8 cellular contexts compared by ENCODE assay signal in the genomic region with DNA sequence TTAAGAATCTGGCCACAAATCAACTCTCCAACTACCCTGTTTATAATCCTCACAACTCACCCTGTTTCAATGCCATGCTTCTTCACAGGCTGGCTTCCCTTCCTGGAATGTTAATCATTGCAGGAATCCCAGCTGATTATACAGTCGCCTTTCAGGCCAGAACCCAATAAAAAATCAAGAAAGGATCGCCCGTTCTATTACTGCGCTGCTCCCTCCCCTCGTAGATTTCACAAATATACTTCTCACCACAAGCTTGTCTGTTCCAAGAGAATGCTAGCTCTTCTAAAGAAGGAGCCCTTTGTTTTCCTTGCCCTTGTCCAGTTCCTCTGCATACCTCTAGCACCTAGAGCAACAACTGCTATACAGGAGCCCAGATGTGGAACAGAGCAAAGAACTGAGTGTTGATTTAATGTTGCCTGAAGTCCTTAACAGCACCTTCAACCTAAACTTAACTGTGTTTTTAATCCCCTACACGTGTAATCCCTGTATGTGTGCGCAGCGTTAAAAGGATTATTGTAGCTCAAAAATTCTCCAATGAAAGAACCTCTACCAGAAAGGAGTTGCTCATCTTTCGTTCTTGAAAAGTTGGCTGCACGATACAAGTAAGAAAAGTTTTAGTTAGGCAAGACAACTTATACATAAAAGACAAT. TPM values are rescaled to one million over a fixed set of nuclear protein-coding genes. Genes with fewer than 3 reads are reported as not detected.
A peak's percentile ranks its signal among the peaks of the same experiment; 100 is the strongest.
DNase-seq lines count a peak whose midpoint lies in the region; ATAC-seq and TF ChIP-seq lines count a peak whose summit lies in the region.

No MANE protein-coding gene starts in this region.

- no peak for TF ChIP-seq EP300 in transverse colon (IDR thresholded peaks at IDR 0.05; ENCODE audit: low read depth)

- no peaks in the 10 kb centered on the region for H3K9me3 ChIP-seq in transverse colon

- peaks cover 10 to 21% (median 19%) of the 10 kb centered on the region in 3 donors for H3K4me1 Mint-ChIP-seq in T-cell

- TF ChIP-seq POLR2A in transverse colon (IDR thresholded peaks at IDR 0.05) = no peak

- H3K4me3 ChIP-seq in kidney epithelial cell (ENCODE audit: low read depth, low read length) (peak overlapping the region; percentile 61), transverse colon (peak overlapping the region; percentile 66 to 91 (median 70))

- TF ChIP-seq CTCF in kidney epithelial cell (IDR thresholded peaks at IDR 0.05; ENCODE audit: insufficient read depth, low read length, poor library complexity, severe bottlenecking) = no peak
- TF ChIP-seq CTCF in transverse colon (IDR thresholded peaks at IDR 0.05) = no peak

- in situ Hi-C loops in transverse colon (cut with MboI; ENCODE audit: low pct_ligation_motif_present in 1 of 4, low pct_unique_long_range_greater_than_20kb in 1 of 4, low sequenced_read_pairs in 3 of 4) = no loop called here

- ATAC-seq in T-cell (replicated peaks in 1 of 4) = no peak

- H3K9me3 Mint-ChIP-seq in T-cell = no peaks in the 10 kb centered on the region

- H3K36me3 Mint-ChIP-seq in T-cell = no peaks in the 10 kb centered on the region

- H3K36me3 ChIP-seq in kidney epithelial cell (ENCODE audit: control insufficient read depth, insufficient read depth, low read length) = no peaks in the 10 kb centered on the region
- no peaks in the 10 kb centered on the region for H3K36me3 ChIP-seq in transverse colon

- H3K27me3 ChIP-seq in kidney epithelial cell (ENCODE audit: control insufficient read depth, insufficient read depth, low read length) = no peaks in the 10 kb centered on the region
- no peaks in the 10 kb centered on the region for H3K27me3 ChIP-seq in transverse colon

- no peak overlapping the region for H3K27ac Mint-ChIP-seq in T-cell

- DNase-seq in COLO668 (lab: John Stamatoyannopoulos, UW; ENCODE audit: unreplicated experiment) (peak; percentile 2), HK-2 (ENCODE audit: unreplicated experiment) (peak; percentile 31), astrocyte of the hippocampus (ENCODE audit: low read depth, low spot score) (peak; percentile 86), kidney epithelial cell (ENCODE audit: low read depth) (no peak), transverse colon (peak; percentile 38), cerebellar nuclear complex (lab: John Stamatoyannopoulos, UW) (no peak), T-helper 9 cell (no peak), T-cell (no peak)

- intact Hi-C loops in transverse colon (cut with DNase I; ENCODE audit: low total_unique reads) = no loop called here

- peak overlapping the region; percentile 83 to 92 (median 88) for H3K27ac ChIP-seq in transverse colon

- WGBS in transverse colon (ENCODE audit: low coverage in 1 of 2), 2 donors = 9 to 11% methylated on average over 10 of the region's 10 CpGs

- CTCF ChIA-PET in T-cell (lab: Charles Lee) = interaction anchor here (0.6 kb wide), 2 partner anchors 98 to 1045 kb away, joined by 3 read pairs; no protein-coding TSS in a partner anchor

- POLR2A ChIA-PET in T-cell (lab: Charles Lee) = interaction anchor here in 1 of 2 donors (0.6 kb wide), 1 partner anchor 43 kb away, joined by 4 read pairs; no protein-coding TSS in a partner anchor

- H3K4me3 Mint-ChIP-seq in T-cell = no peak overlapping the region

- H3K27me3 Mint-ChIP-seq in T-cell = no peaks in the 10 kb centered on the region

- H3K4me1 ChIP-seq in transverse colon = peaks cover 6 to 52% (median 37%) of the 10 kb centered on the region in 4 donors

RNA-seq across cellular contexts. Expression of gene ECHDC1, which starts 1.0 kb away (rescaled TPM):
- total RNA-seq in kidney epithelial cell = 48.6 and 66.3 TPM in 2 replicates
- total RNA-seq in transverse colon = 10 to 100 TPM; 13.1 to 77.8 (median 59.6) TPM
- total RNA-seq in T-cell = 10 to 100 TPM; 21.2 to 39.2 (median 34.1) TPM

Comparison
In these comparisons a context has a peak if more than half of its experiments do, and no peak if none do; other contexts are left out.
1. DNase-seq: peak in COLO668 (single experiment), HK-2 (single experiment), astrocyte of the hippocampus (single experiment) and transverse colon (single experiment); none in kidney epithelial cell (single experiment), cerebellar nuclear complex (0 of 2), T-helper 9 cell (single experiment) and T-cell (0 of 34).